ENCODE assay signal across 22 cellular contexts in the genomic region with DNA sequence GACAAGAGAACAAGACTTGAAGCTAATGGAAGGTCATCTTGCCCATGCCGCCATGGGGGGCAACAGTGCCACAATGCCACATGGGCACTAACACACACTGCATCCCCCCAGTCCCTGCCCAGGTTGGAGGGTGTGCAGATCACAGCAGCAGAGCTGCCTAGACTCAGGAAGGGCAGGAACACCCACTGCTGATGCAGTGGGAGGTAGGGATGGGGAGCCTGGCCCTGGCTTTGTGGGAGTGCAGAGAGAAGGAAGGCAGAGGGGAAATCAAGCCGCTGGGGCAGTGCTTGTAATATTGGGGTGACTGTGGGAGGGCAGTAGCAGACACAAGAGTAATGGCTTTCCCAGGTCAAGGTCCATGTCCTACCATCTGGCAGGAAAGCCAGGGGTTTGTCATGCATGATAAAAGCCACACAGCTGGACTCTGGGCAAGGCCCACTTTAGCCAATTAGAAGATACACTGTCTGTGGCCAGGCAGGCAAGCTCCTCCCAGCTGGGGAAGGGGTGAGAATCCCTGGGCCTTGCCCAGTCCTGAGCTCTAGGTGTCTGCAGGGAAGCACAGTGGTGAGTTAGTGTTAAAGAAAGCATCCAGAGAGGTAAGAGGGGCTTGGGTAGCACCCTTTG. TPM values are rescaled to one million over a fixed set of nuclear protein-coding genes. Genes with fewer than 3 reads are reported as not detected.
A peak's percentile ranks its signal among the peaks of the same experiment; 100 is the strongest.
DNase-seq lines count a peak whose midpoint lies in the region; ATAC-seq and FAIRE-seq lines count a peak whose summit lies in the region.
"Had no signal": no experiment of that assay in that cellular context is flagged by ENCODE, and none has a peak within 500 bp of the region (broad histone marks: within the 10 kb centered on the region; RNA-seq: fewer than 3 reads in every experiment).

No MANE protein-coding gene starts in this region.

- FAIRE-seq in urothelium cell line (lab: Jason Lieb, UNC), result no peak
- FAIRE-seq: A204.1, keratinocyte had no signal

- H3K27me3 Mint-ChIP-seq in activated CD8-positive, alpha-beta T cell treated with anti-CD3 and anti-CD28 coated beads, Interleukin-2, amount 10 ng/mL, durations not matched to agents 7 days and 5 days (ENCODE audit: low read depth), result no peaks in the 10 kb centered on the region

- CTCF ChIA-PET in activated CD8-positive, alpha-beta T cell treated with anti-CD3 and anti-CD28 coated beads, Interleukin-2, amount 10 ng/mL, durations not matched to agents 7 days and 5 days (lab: Charles Lee), result interaction anchor here (0.8 to 4.2 kb wide), 14 partner anchors 9 to 164 kb away, joined by 3 to 46 read pairs (median 6); a partner anchor contains a TSS

- H3K36me3 Mint-ChIP-seq in activated naive CD4-positive, alpha-beta T cell treated with anti-CD3 and anti-CD28 coated beads, Interleukin-2, amount 50 U/mL, for 72 hours, result peaks cover 0 to 23% of the 10 kb centered on the region in 2 donors
- H3K36me3 Mint-ChIP-seq in activated CD8-positive, alpha-beta T cell treated with anti-CD3 and anti-CD28 coated beads, Interleukin-2, amount 10 ng/mL, durations not matched to agents 7 days and 5 days (ENCODE audit: low read depth), result peaks cover 50% of the 10 kb centered on the region

- POLR2A ChIA-PET in activated CD8-positive, alpha-beta T cell treated with anti-CD3 and anti-CD28 coated beads, Interleukin-2, amount 10 ng/mL, durations not matched to agents 7 days and 5 days (lab: Charles Lee), result interaction anchor here (1.0 to 5.7 kb wide), 3 partner anchors 18 to 45 kb away, joined by 4 to 99 read pairs (median 6); a partner anchor contains a TSS

- no peak for ATAC-seq in activated naive CD4-positive, alpha-beta T cell treated with anti-CD3 and anti-CD28 coated beads, Interleukin-2, amount 50 U/mL, for 72 hours
- ATAC-seq in activated CD8-positive, alpha-beta T cell treated with anti-CD3 and anti-CD28 coated beads, Interleukin-2, amount 10 ng/mL, durations not matched to agents 7 days and 5 days, result no peak
- ATAC-seq: psoas muscle had no signal

- H3K4me1 Mint-ChIP-seq in activated CD8-positive, alpha-beta T cell treated with anti-CD3 and anti-CD28 coated beads, Interleukin-2, amount 10 ng/mL, durations not matched to agents 7 days and 5 days (ENCODE audit: low read depth), result peaks cover 48% of the 10 kb centered on the region

- H3K9me3 Mint-ChIP-seq in activated naive CD4-positive, alpha-beta T cell treated with anti-CD3 and anti-CD28 coated beads, Interleukin-2, amount 50 U/mL, for 72 hours, result no peaks in the 10 kb centered on the region
- no peaks in the 10 kb centered on the region for H3K9me3 Mint-ChIP-seq in activated CD8-positive, alpha-beta T cell treated with anti-CD3 and anti-CD28 coated beads, Interleukin-2, amount 10 ng/mL, durations not matched to agents 7 days and 5 days (ENCODE audit: insufficient read depth)
- H3K9me3 Mint-ChIP-seq: activated CD4-positive, alpha-beta memory T cell treated with anti-CD3 and anti-CD28 coated beads, Interleukin-2, amount 10 ng/mL, durations not matched to agents 7 days and 5 days; nephron progenitor cell had no signal

- peak overlapping the region; percentile 53 to 66 for H3K27ac Mint-ChIP-seq in activated naive CD4-positive, alpha-beta T cell treated with anti-CD3 and anti-CD28 coated beads, Interleukin-2, amount 50 U/mL, for 72 hours
- H3K27ac Mint-ChIP-seq in activated CD8-positive, alpha-beta T cell treated with anti-CD3 and anti-CD28 coated beads, Interleukin-2, amount 10 ng/mL, durations not matched to agents 7 days and 5 days, result peak overlapping the region; percentile 16
- H3K27ac Mint-ChIP-seq: activated CD4-positive, alpha-beta memory T cell treated with anti-CD3 and anti-CD28 coated beads, Interleukin-2, amount 10 ng/mL, durations not matched to agents 7 days and 5 days had no signal

- H3K4me3 Mint-ChIP-seq in activated CD8-positive, alpha-beta T cell treated with anti-CD3 and anti-CD28 coated beads, Interleukin-2, amount 10 ng/mL, durations not matched to agents 7 days and 5 days, result no peak overlapping the region
- H3K4me3 Mint-ChIP-seq: activated CD4-positive, alpha-beta memory T cell treated with anti-CD3 and anti-CD28 coated beads, Interleukin-2, amount 10 ng/mL, durations not matched to agents 7 days and 5 days; nephron progenitor cell had no signal

- no peak for DNase-seq in activated naive CD4-positive, alpha-beta T cell treated with anti-CD3 and anti-CD28 coated beads, Interleukin-2, amount 50 U/mL, for 72 hours (ENCODE audit: low spot score in 2 of 2)
- DNase-seq in activated naive CD4-positive, alpha-beta T cell treated with Interleukin-2 at 50 U/mL for 16 hours, result no peak
- no peak for DNase-seq in activated CD8-positive, alpha-beta T cell treated with anti-CD3 and anti-CD28 coated beads, Interleukin-2, amount 10 ng/mL, durations not matched to agents 7 days and 5 days
- DNase-seq in iPS-NIHi7 (ENCODE audit: extremely low spot score), result peak; percentile 62
- DNase-seq in HPDE6-E6E7 (ENCODE audit: extremely low spot score), result no peak
- DNase-seq in urothelium cell line (ENCODE audit: low spot score), result no peak
- no peak for DNase-seq in NCI-H345 (lab: John Stamatoyannopoulos, UW)
- DNase-seq in amygdala (lab: John Stamatoyannopoulos, UW), result no peak
- DNase-seq: activated CD4-positive, alpha-beta memory T cell treated with anti-CD3 and anti-CD28 coated beads, Interleukin-2, amount 10 ng/mL, durations not matched to agents 7 days and 5 days; adrenal gland; effector CD4-positive, alpha-beta T cell; head of caudate nucleus; mesendoderm; psoas muscle; stimulated activated CD4-positive, alpha-beta T cell treated with anti-CD3 and anti-CD28 coated beads, Interleukin-4, amount 100 ng/mL, for 4 hours; SW 1271 had no signal

RNA-seq across cellular contexts. Expression of a gene that starts 25.4 kb away (rescaled TPM):
- total RNA-seq in activated naive CD4-positive, alpha-beta T cell treated with anti-CD3 and anti-CD28 coated beads, Interleukin-2, amount 50 U/mL, for 72 hours, result 10 to 100 TPM; 31.7 to 62.5 TPM
- total RNA-seq in activated CD8-positive, alpha-beta T cell treated with anti-CD3 and anti-CD28 coated beads, Interleukin-2, amount 10 ng/mL, durations not matched to agents 7 days and 5 days, result 10 to 100 TPM; 34.8 to 40.1 TPM

RNA-seq across cellular contexts. Expression of a gene that starts 46.4 kb away (rescaled TPM):
- total RNA-seq in activated naive CD4-positive, alpha-beta T cell treated with anti-CD3 and anti-CD28 coated beads, Interleukin-2, amount 50 U/mL, for 72 hours, result 10 to 100 TPM in 1 of 2 donors, 1 to 10 TPM in 1; 5.1 to 30.5 TPM
- 10 to 100 TPM; 28.6 to 31.0 TPM for total RNA-seq in activated CD8-positive, alpha-beta T cell treated with anti-CD3 and anti-CD28 coated beads, Interleukin-2, amount 10 ng/mL, durations not matched to agents 7 days and 5 days

RNA-seq across cellular contexts. Expression of a gene that starts 53.6 kb away (rescaled TPM):
- total RNA-seq in activated naive CD4-positive, alpha-beta T cell treated with anti-CD3 and anti-CD28 coated beads, Interleukin-2, amount 50 U/mL, for 72 hours, result 1 to 10 TPM; 4.5 to 6.8 TPM
- 10 to 100 TPM; 18.6 to 19.7 TPM for total RNA-seq in activated CD8-positive, alpha-beta T cell treated with anti-CD3 and anti-CD28 coated beads, Interleukin-2, amount 10 ng/mL, durations not matched to agents 7 days and 5 days
- total RNA-seq: adrenal gland, fibroblast of lung, M059J, temporal lobe had no signal
